ENCODE assay signal across 26 cellular contexts in the genomic region with DNA sequence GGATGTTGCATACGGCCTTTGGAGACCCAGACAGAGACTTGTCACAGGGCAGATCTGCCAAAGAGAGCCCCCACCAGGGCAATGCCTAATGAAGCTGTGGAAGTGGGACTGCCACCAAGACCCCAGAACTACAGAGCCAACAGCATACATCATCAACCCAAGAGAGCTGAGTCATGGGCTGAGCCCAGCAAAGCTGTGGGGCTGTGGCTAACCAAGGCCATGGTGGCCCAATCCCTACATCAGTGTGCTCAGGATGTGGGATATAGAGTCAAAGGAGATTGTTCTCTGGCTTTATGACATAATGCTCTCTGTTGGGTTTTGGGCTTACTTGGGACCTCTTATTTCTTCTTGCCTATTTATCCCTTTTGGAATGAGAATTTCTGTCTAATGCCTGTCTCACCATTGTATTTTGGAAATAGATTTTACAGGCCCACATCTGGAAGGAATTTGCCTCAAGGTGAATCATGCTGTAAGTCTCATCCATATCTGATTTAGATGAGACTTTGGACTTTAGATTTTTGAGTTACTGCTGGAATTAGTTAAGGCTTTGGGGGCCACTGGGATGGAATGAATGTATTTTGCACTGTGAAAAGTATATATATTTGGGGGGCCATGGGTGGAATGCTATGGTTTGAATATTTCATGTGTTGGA. TPM values are rescaled to one million over a fixed set of nuclear protein-coding genes. Genes with fewer than 3 reads are reported as not detected.
"Had no signal": no experiment of that assay in that cellular context is flagged by ENCODE, and none has a peak within 500 bp of the region (broad histone marks: within the 10 kb centered on the region; RNA-seq: fewer than 3 reads in every experiment).

No MANE protein-coding gene starts in this region.

- DNase-seq: activated CD4-positive, alpha-beta T cell treated with anti-CD3 and anti-CD28 coated beads for 48 hours; activated CD4-positive, alpha-beta T cell treated with anti-CD3 and anti-CD28 coated beads, Interleukin-2, amount 50 U/mL, for 48 hours; activated gamma-delta T cell; activated naive CD4-positive, alpha-beta T cell treated with anti-CD3 and anti-CD28 coated beads, Interleukin-2, amount 10 ng/mL, durations not matched to agents 7 days and 5 days; anterior cingulate cortex; body of pancreas; dermis blood vessel endothelial cell; effector CD4-positive, alpha-beta T cell; esophagus squamous epithelium; head of caudate nucleus; hippocampal formation; left cardiac atrium; left ventricle myocardium superior; mucosa of descending colon; ovary; right lobe of liver; stimulated activated CD4-positive, alpha-beta T cell treated with anti-CD3 and anti-CD28 coated beads, Interleukin-2, amount 100 ng/mL, for 48 hours; substantia nigra; uterus; WERI-Rb-1 had no signal

- H3K27ac ChIP-seq: body of pancreas, epithelial cell of prostate, esophagus squamous epithelium, ovary, right lobe of liver, uterus, WERI-Rb-1 had no signal

- H3K9me3 Mint-ChIP-seq: activated naive CD4-positive, alpha-beta T cell treated with anti-CD3 and anti-CD28 coated beads, Interleukin-2, amount 10 ng/mL, durations not matched to agents 7 days and 5 days; stimulated activated naive CD8-positive, alpha-beta T cell treated with anti-CD3 and anti-CD28 coated beads, Interleukin-15, Interleukin-2, amounts not matched to agents 100 ng/mL and 50 ng/mL, for 24 hours had no signal

- H3K9me3 ChIP-seq: body of pancreas, esophagus squamous epithelium, mucosa of descending colon, ovary, right lobe of liver, uterus had no signal

- ATAC-seq: activated CD4-positive, CD25-positive, alpha-beta regulatory T cell treated with anti-CD3 and anti-CD28 coated beads, Interleukin-2, amount 50 U/mL, for 24 hours; body of pancreas; left cardiac atrium; left ventricle myocardium superior; mucosa of descending colon; right lobe of liver had no signal

- H3K27ac Mint-ChIP-seq: activated naive CD4-positive, alpha-beta T cell treated with anti-CD3 and anti-CD28 coated beads, Interleukin-2, amount 10 ng/mL, durations not matched to agents 7 days and 5 days; progenitor cell of endocrine pancreas; stimulated activated naive CD8-positive, alpha-beta T cell treated with anti-CD3 and anti-CD28 coated beads, Interleukin-15, Interleukin-2, amounts not matched to agents 100 ng/mL and 50 ng/mL, for 24 hours; type B pancreatic cell had no signal

- H3K36me3 Mint-ChIP-seq: activated naive CD4-positive, alpha-beta T cell treated with anti-CD3 and anti-CD28 coated beads, Interleukin-2, amount 10 ng/mL, durations not matched to agents 7 days and 5 days; type B pancreatic cell had no signal

- H3K4me1 ChIP-seq: right lobe of liver, uterus had no signal

- H3K27me3 ChIP-seq: body of pancreas, ovary, uterus had no signal

- H3K36me3 ChIP-seq: esophagus squamous epithelium, ovary, right lobe of liver, uterus, WERI-Rb-1 had no signal

- H3K4me3 ChIP-seq: body of pancreas, esophagus squamous epithelium, mucosa of descending colon, ovary, right lobe of liver, uterus had no signal

- H3K27me3 Mint-ChIP-seq: type B pancreatic cell had no signal

- H3K4me3 Mint-ChIP-seq: activated naive CD4-positive, alpha-beta T cell treated with anti-CD3 and anti-CD28 coated beads, Interleukin-2, amount 10 ng/mL, durations not matched to agents 7 days and 5 days; stimulated activated naive CD8-positive, alpha-beta T cell treated with anti-CD3 and anti-CD28 coated beads, Interleukin-15, Interleukin-2, amounts not matched to agents 100 ng/mL and 50 ng/mL, for 24 hours; type B pancreatic cell had no signal

RNA-seq across cellular contexts. Expression of gene PRDM5, which starts 5.4 kb away (rescaled TPM):
- total RNA-seq: T-helper 1 cell treated with Interleukin-12 subunit alpha and Interleukin-12 subunit beta and Interleukin-4 antibody, amounts not matched to agents 30 ng/mL and 1 ng/mL, for 36 hours had no signal
